In the genomic region with DNA sequence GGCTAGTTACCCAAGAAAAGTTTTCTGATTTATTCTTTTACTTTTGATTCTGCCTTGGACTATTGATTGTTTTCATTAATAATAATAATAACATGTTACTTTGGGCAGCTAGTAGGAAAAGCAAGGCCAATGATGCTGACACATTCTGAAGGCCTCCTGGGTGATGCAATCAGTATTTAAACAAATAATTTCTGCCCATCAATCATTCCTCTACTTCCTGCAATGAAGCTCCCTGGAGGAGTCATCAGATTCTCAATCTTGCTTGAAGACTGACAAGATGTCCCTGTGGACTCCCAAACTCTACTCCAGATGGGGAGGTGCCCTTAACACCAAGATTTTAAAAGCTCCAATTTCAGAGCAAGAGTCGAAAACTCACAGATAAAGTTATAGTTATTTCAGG, we compare ENCODE assay signal across 9 cellular contexts. TPM values are rescaled to one million over a fixed set of nuclear protein-coding genes. Genes with fewer than 3 reads are reported as not detected.
DNase-seq lines count a peak whose midpoint lies in the region; ATAC-seq and TF ChIP-seq lines count a peak whose summit lies in the region.
"Had no signal": no experiment of that assay in that cellular context is flagged by ENCODE, and none has a peak within 500 bp of the region (broad histone marks: within the 10 kb centered on the region; RNA-seq: fewer than 3 reads in every experiment).

A gene with protein sequence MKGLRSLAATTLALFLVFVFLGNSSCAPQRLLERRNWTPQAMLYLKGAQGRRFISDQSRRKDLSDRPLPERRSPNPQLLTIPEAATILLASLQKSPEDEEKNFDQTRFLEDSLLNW (plus strand): TSS at position 244 of the 400 bp plus-strand sequence. CDS start 177 bp downstream, outside the sequence.

- no peak within 1 kb of the TSS for H2AFZ ChIP-seq in IMR-90 (replicated peaks; ENCODE audit: low read length, poor library complexity)

- no peak for TF ChIP-seq RAD21 in IMR-90 (IDR thresholded peaks at IDR 0.05; ENCODE audit: low read length)

- H3K9me1 ChIP-seq in IMR-90 (ENCODE audit: insufficient read depth, low read length), result no peaks in the 10 kb centered on the region

- H3K27ac ChIP-seq in IMR-90 (ENCODE audit: insufficient read depth, low read length) (no peak within 1 kb of the TSS), mesodermal cell (ENCODE audit: low read depth, low read length, severe bottlenecking) (no peak within 1 kb of the TSS), adrenal gland (no peak within 1 kb of the TSS)

- H3K4ac ChIP-seq in IMR-90 (ENCODE audit: low read depth, low read length), result no peak within 1 kb of the TSS

- no peak within 1 kb of the TSS for H2BK20ac ChIP-seq in IMR-90 (ENCODE audit: low read depth, low read length)

- no peak within 1 kb of the TSS for H3K18ac ChIP-seq in IMR-90 (ENCODE audit: low read depth, low read length)

- H3K4me3 ChIP-seq in AG09309 (ENCODE audit: control insufficient read depth, low read depth, low read length) (peak within 1 kb of the TSS; percentile 66), IMR-90 (ENCODE audit: insufficient read depth, low read depth, low read length) (no peak within 1 kb of the TSS), mesodermal cell (ENCODE audit: extremely low read depth, insufficient read depth, low read length, poor library complexity, severe bottlenecking) (peak within 1 kb of the TSS; percentile 53), adrenal gland (no peak within 1 kb of the TSS)

- TF ChIP-seq CTCF in AG09309 (IDR thresholded peaks at IDR 0.05; ENCODE audit: control insufficient read depth, insufficient read depth, low read depth, low read length, missing control alignments), result no peak
- no peak for TF ChIP-seq CTCF in IMR-90 (conservative IDR thresholded peaks at IDR 0.05; ENCODE audit: low read depth, low read length)
- TF ChIP-seq CTCF in adrenal gland (IDR thresholded peaks at IDR 0.05), result no peak

- no peaks in the 10 kb centered on the region for H3K4me1 Mint-ChIP-seq in central memory CD8-positive, alpha-beta T cell

- ATAC-seq in IMR-90 (ENCODE audit: low read depth) (no peak), GM21381 (IDR thresholded peaks at IDR 0.05; ENCODE audit: unreplicated experiment) (no peak)
- ATAC-seq in central memory CD8-positive, alpha-beta T cell (replicated peaks; ENCODE audit: extremely low read depth, poor library complexity, severe bottlenecking), result no peak

- H3K9me3 Mint-ChIP-seq in central memory CD8-positive, alpha-beta T cell, result no peaks in the 10 kb centered on the region

- WGBS in IMR-90 (ENCODE audit: extremely low coverage in 2 of 2, insufficient read length in 1 of 2), 2 experiments, result no CpG with 5 or more reads among the region's 1 CpG
- no CpG with 5 or more reads among the region's 1 CpG for WGBS in mesodermal cell (ENCODE audit: insufficient coverage in 2 of 2), 2 experiments
- 91 to 94% (median 93%) methylated on average over 1 of the region's 1 CpG for WGBS in adrenal gland, 4 donors

- no peak within 1 kb of the TSS for H3K9ac ChIP-seq in IMR-90 (ENCODE audit: low read depth, low read length)

- H3K56ac ChIP-seq in IMR-90 (ENCODE audit: extremely low read depth, insufficient read depth, low read length), result no peak within 1 kb of the TSS

- in situ Hi-C loops in IMR-90 (cut with MboI; ENCODE audit: low sequenced_read_pairs), result no loop called here

- peaks cover 3% of the 10 kb centered on the region for H3K36me3 Mint-ChIP-seq in central memory CD8-positive, alpha-beta T cell (ENCODE audit: insufficient read depth)

- H4K91ac ChIP-seq in IMR-90 (ENCODE audit: insufficient read depth, low read depth, low read length), result no peak within 1 kb of the TSS

- H4K5ac ChIP-seq in IMR-90 (ENCODE audit: low read depth, low read length), result no peak within 1 kb of the TSS

- H3K27me3 ChIP-seq in IMR-90 (ENCODE audit: control insufficient read depth, insufficient read depth, low read length) (peaks cover 15% of the 10 kb centered on the region), adrenal gland (no peaks in the 10 kb centered on the region)

- POLR2A ChIA-PET in IMR-90 (lab: Charles Lee; ENCODE audit: unreplicated experiment), result no interaction called here

- DNase-seq in AG09309 (ENCODE audit: low read depth) (no peak), IMR-90 (peak; percentile 26), adrenal gland (no peak), KG1 (lab: John Stamatoyannopoulos, UW) (no peak)
- no peak for DNase-seq in central memory CD8-positive, alpha-beta T cell (ENCODE audit: low spot score in 2 of 2)
- DNase-seq in stimulated activated CD4-positive, alpha-beta T cell treated with anti-CD3 and anti-CD28 coated beads, Interleukin-2, amount 100 ng/mL, for 48 hours, result no peak
- DNase-seq: NCI-H187 treated with DMSO at 0.1 percent for 48 hours had no signal

- no peaks in the 10 kb centered on the region for H3K79me1 ChIP-seq in IMR-90 (ENCODE audit: low read depth in 1 of 2, low read length in 2 of 2)

- H4K20me1 ChIP-seq in IMR-90 (ENCODE audit: insufficient read depth, low read length), result no peaks in the 10 kb centered on the region

- H3K4me3 Mint-ChIP-seq in central memory CD8-positive, alpha-beta T cell, result peak within 1 kb of the TSS; percentile 66

- H2BK15ac ChIP-seq in IMR-90 (ENCODE audit: low read depth, low read length), result no peak within 1 kb of the TSS

- H3K9me3 ChIP-seq in IMR-90 (ENCODE audit: control insufficient read depth, insufficient read depth, low read length) (no peaks in the 10 kb centered on the region), mesodermal cell (ENCODE audit: control insufficient read depth, low read length) (peaks cover 4% of the 10 kb centered on the region), adrenal gland (replicated peaks in 1 of 3) (no peaks in the 10 kb centered on the region)

- H2AK9ac ChIP-seq in IMR-90 (replicated peaks; ENCODE audit: low read depth, low read length, poor library complexity), result no peak within 1 kb of the TSS

- H3K4me2 ChIP-seq in IMR-90 (ENCODE audit: low read depth, low read length), result peak within 1 kb of the TSS; percentile 84

- no peak within 1 kb of the TSS for H2BK5ac ChIP-seq in IMR-90 (ENCODE audit: low read depth, low read length, poor library complexity, severe bottlenecking)

- BruUV-seq in IMR-90 (replicated peaks; lab: Mats Ljungman, UMichigan), result no TSS peak

- no peak within 1 kb of the TSS for H4K8ac ChIP-seq in IMR-90 (ENCODE audit: low read depth in 2 of 2, low read length in 2 of 2)

- no peak within 1 kb of the TSS for H3K14ac ChIP-seq in IMR-90 (replicated peaks; ENCODE audit: low read depth, low read length)

- no peak within 1 kb of the TSS for H2AK5ac ChIP-seq in IMR-90 (ENCODE audit: low read depth, low read length)

- H3K4me1 ChIP-seq in IMR-90 (ENCODE audit: control insufficient read depth, insufficient read depth, low read length), result no peaks in the 10 kb centered on the region
- no peaks in the 10 kb centered on the region for H3K4me1 ChIP-seq in mesodermal cell (ENCODE audit: control insufficient read depth, insufficient read depth, low read length, poor library complexity, severe bottlenecking)
- no peaks in the 10 kb centered on the region for H3K4me1 ChIP-seq in adrenal gland (replicated peaks in 1 of 2)

- CTCF ChIA-PET in IMR-90 (lab: Yijun Ruan, JAX), result no interaction called here

- H3K27ac Mint-ChIP-seq in central memory CD8-positive, alpha-beta T cell (ENCODE audit: low read depth), result no peak within 1 kb of the TSS

- TF ChIP-seq POLR2A in IMR-90 (IDR thresholded peaks at IDR 0.05; ENCODE audit: low read depth, low read length) (no peak), adrenal gland (IDR thresholded peaks at IDR 0.05) (no peak)

- no peak within 1 kb of the TSS for H2BK120ac ChIP-seq in IMR-90 (ENCODE audit: low read depth, low read length)

- no peak within 1 kb of the TSS for H3K23ac ChIP-seq in IMR-90 (ENCODE audit: low read depth, low read length)

- dilution Hi-C loops in IMR-90 (cut with HindIII; ENCODE audit: low sequenced_read_pairs, unreplicated experiment), result no loop called here

- peaks cover 35% of the 10 kb centered on the region for H3K27me3 Mint-ChIP-seq in central memory CD8-positive, alpha-beta T cell

- intact Hi-C loops in IMR-90 (cut with micrococcal nuclease) (no loop called here), adrenal gland (cut with DNase I) (no loop called here)

- H3K36me3 ChIP-seq in IMR-90 (ENCODE audit: control insufficient read depth, insufficient read depth, low read length) (no peaks in the 10 kb centered on the region), mesodermal cell (ENCODE audit: control insufficient read depth, insufficient read depth, low read length) (no peaks in the 10 kb centered on the region), adrenal gland (replicated peaks in 1 of 2) (no peaks in the 10 kb centered on the region)

TF ChIP-seq in IMR-90, 13 proteins besides CTCF, POLR2A, EP300 and RAD21:
- TF ChIP-seq CHD1 (IDR thresholded peaks at IDR 0.05; ENCODE audit: low read depth, low read length), result no peak
- no peak for TF ChIP-seq BHLHE40 (IDR thresholded peaks at IDR 0.05; ENCODE audit: low read depth, low read length)
- TF ChIP-seq NFE2L2 (IDR thresholded peaks at IDR 0.05; ENCODE audit: low read depth, low read length), result no peak
- no peak for TF ChIP-seq MXI1 (IDR thresholded peaks at IDR 0.05; ENCODE audit: borderline replicate concordance, low read depth, low read length)
- TF ChIP-seq CEBPB (IDR thresholded peaks at IDR 0.05; ENCODE audit: low read depth, low read length), result peak; percentile 63; the same call in 1 of the 2 replicates
- TF ChIP-seq USF2 (IDR thresholded peaks at IDR 0.05; ENCODE audit: low read depth, low read length), result no peak
- no peak for TF ChIP-seq MAFK (IDR thresholded peaks at IDR 0.05; ENCODE audit: low read depth, low read length)
- no peak for TF ChIP-seq RCOR1 (IDR thresholded peaks at IDR 0.05; ENCODE audit: insufficient replicate concordance, low read length)

RNA-seq across cellular contexts. Expression of the gene that starts here (rescaled TPM):
- total RNA-seq in IMR-90 (2012; rRNA removed), result under 0.01 and 0.28 TPM in 2 replicates
- polyA plus RNA-seq in IMR-90 (2012; rRNA removed), result 0.06 and 0.12 TPM in 2 replicates
- polyA plus RNA-seq in IMR-90 (2012; cell fraction: cytosol; rRNA removed), result 0.03 and 0.09 TPM in 2 replicates
- polyA plus RNA-seq in IMR-90 (2012; cell fraction: nucleus; rRNA removed; ENCODE audit: low replicate concordance), result 0.02 and 0.08 TPM in 2 replicates
- polyA plus RNA-seq in mesodermal cell (2013, experiment 1 of 2), result 2.8 TPM
- polyA plus RNA-seq in mesodermal cell (2013, experiment 2 of 2), result 2.1 TPM
- 1 to 10 TPM in 1 of 8 donors, under 1 TPM in 4, not detected in 3; 0.27 to 3.3 (median 0.49) TPM for total RNA-seq in adrenal gland
- polyA plus RNA-seq in adrenal gland, result 1 to 10 TPM in 1 of 3 donors, under 1 TPM in 2; 0.33 to 1.2 (median 0.48) TPM

Comparison
In these comparisons a context has a peak if more than half of its experiments do, and no peak if none do; other contexts are left out.
1. Peak in DNase-seq and H3K4me2 ChIP-seq in IMR-90; RNA of the gene not detected or under 1 TPM.
2. H3K4me3 ChIP-seq: peak in AG09309 (single experiment) and mesodermal cell (single experiment); none in IMR-90 (single experiment) and adrenal gland (0 of 4).